8 cellular contexts compared by ENCODE assay signal in the genomic region with DNA sequence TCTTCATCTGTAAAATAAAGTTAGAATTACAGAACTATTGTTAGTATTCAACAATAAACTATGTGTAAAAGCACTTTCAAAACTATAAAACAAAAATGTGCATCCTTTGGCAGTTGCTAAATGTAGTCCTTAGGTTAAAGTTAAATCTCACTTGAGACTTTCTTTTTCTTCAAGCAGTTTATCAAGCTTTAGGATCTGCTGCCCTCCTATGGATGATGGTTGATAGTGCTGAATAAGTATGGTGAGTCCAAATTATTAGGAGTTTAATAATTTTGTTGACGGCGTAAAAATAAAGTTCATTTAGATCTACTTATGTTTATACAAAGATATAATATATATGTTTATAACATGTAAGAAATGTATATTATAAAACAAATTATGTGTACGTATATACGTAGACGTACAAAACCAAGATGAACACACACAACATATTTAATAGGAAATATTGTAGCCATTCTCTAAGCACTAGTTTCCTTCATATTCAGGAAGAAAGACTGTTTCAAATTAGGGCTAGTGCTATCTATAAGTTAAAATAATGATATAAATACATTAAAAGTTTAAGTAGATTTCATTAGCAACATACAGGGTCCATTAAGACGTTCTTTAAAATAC. TPM values are rescaled to one million over a fixed set of nuclear protein-coding genes. Genes with fewer than 3 reads are reported as not detected.
DNase-seq lines count a peak whose midpoint lies in the region; ATAC-seq, FAIRE-seq and TF ChIP-seq lines count a peak whose summit lies in the region.

No MANE protein-coding gene starts in this region.

- H3K27me3 Mint-ChIP-seq in activated naive CD4-positive, alpha-beta T cell treated with anti-CD3 and anti-CD28 coated beads, Interleukin-2, amount 10 ng/mL, durations not matched to agents 7 days and 5 days = no peaks in the 10 kb centered on the region

- H3K9me3 ChIP-seq in cardiac muscle cell (ENCODE audit: low read depth) (no peaks in the 10 kb centered on the region), right atrium auricular region (no peaks in the 10 kb centered on the region), OCI-LY3 (ENCODE audit: insufficient read depth, low read length) (no peaks in the 10 kb centered on the region), sigmoid colon (peaks cover 0 to 2% (median 0%) of the 10 kb centered on the region in 4 donors)

- no peak for TF ChIP-seq POLR2A in sigmoid colon (IDR thresholded peaks at IDR 0.05)

- H3K27me3 ChIP-seq in cardiac muscle cell (no peaks in the 10 kb centered on the region), right atrium auricular region (no peaks in the 10 kb centered on the region), OCI-LY3 (ENCODE audit: low read depth, low read length) (no peaks in the 10 kb centered on the region), sigmoid colon (no peaks in the 10 kb centered on the region)

- no peaks in the 10 kb centered on the region for H3K79me2 ChIP-seq in OCI-LY3 (ENCODE audit: low read length)

- TF ChIP-seq CTCF in cardiac muscle cell (IDR thresholded peaks at IDR 0.05; ENCODE audit: low read depth, low read length) = peak; percentile 45
- peak in 1 of 2 donors; percentile 30 for TF ChIP-seq CTCF in right atrium auricular region (IDR thresholded peaks at IDR 0.05)
- TF ChIP-seq CTCF in OCI-LY3 (IDR thresholded peaks at IDR 0.05; ENCODE audit: low read depth, low read length) = peak; percentile 78
- peak; percentile 36 for TF ChIP-seq CTCF in fibroblast of villous mesenchyme (IDR thresholded peaks at IDR 0.05; ENCODE audit: insufficient read depth, low read depth, low read length)
- peak in 2 of 4 experiments; percentile 16 to 27 for TF ChIP-seq CTCF in sigmoid colon (IDR thresholded peaks at IDR 0.05)

- DNase-seq in cardiac muscle cell (ENCODE audit: low read depth in 1 of 2, low spot score in 1 of 2) (peak; percentile 21 to 53), right atrium auricular region (ENCODE audit: low spot score) (no peak), fibroblast of villous mesenchyme (ENCODE audit: low read depth) (peak; percentile 25), urothelium cell line (ENCODE audit: low spot score) (peak; percentile 21), sigmoid colon (no peak)
- DNase-seq in activated naive CD4-positive, alpha-beta T cell treated with anti-CD3 and anti-CD28 coated beads, Interleukin-2, amount 10 ng/mL, durations not matched to agents 7 days and 5 days = no peak

- peaks cover 3% of the 10 kb centered on the region for H3K9me3 Mint-ChIP-seq in activated naive CD4-positive, alpha-beta T cell treated with anti-CD3 and anti-CD28 coated beads, Interleukin-2, amount 10 ng/mL, durations not matched to agents 7 days and 5 days

- H4K20me1 ChIP-seq in OCI-LY3 (ENCODE audit: insufficient read depth, low read length) = no peaks in the 10 kb centered on the region

- no peaks in the 10 kb centered on the region for H3K4me1 ChIP-seq in cardiac muscle cell (ENCODE audit: low read depth)
- H3K4me1 ChIP-seq in right atrium auricular region = no peaks in the 10 kb centered on the region
- no peaks in the 10 kb centered on the region for H3K4me1 ChIP-seq in OCI-LY3 (ENCODE audit: low read length)
- no peaks in the 10 kb centered on the region for H3K4me1 ChIP-seq in sigmoid colon

- H3K4me1 Mint-ChIP-seq in activated naive CD4-positive, alpha-beta T cell treated with anti-CD3 and anti-CD28 coated beads, Interleukin-2, amount 10 ng/mL, durations not matched to agents 7 days and 5 days = no peaks in the 10 kb centered on the region

- TF ChIP-seq EP300 in sigmoid colon (IDR thresholded peaks at IDR 0.05) = no peak

- CTCF ChIA-PET in activated naive CD4-positive, alpha-beta T cell treated with anti-CD3 and anti-CD28 coated beads, Interleukin-2, amount 10 ng/mL, durations not matched to agents 7 days and 5 days (lab: Charles Lee) = no interaction called here

- intact Hi-C loops in sigmoid colon (cut with DNase I) = loop anchor here (10.0 kb wide), 1 partner anchor 302 kb away; no protein-coding TSS in a partner anchor

- H3K36me3 ChIP-seq in cardiac muscle cell (no peaks in the 10 kb centered on the region), right atrium auricular region (no peaks in the 10 kb centered on the region), OCI-LY3 (replicated peaks; ENCODE audit: low read depth, low read length) (no peaks in the 10 kb centered on the region), sigmoid colon (no peaks in the 10 kb centered on the region)

- H3K4me3 ChIP-seq in cardiac muscle cell (no peak overlapping the region), right atrium auricular region (no peak overlapping the region), OCI-LY3 (ENCODE audit: low read length) (no peak overlapping the region), fibroblast of villous mesenchyme (ENCODE audit: low read depth, low read length) (no peak overlapping the region), sigmoid colon (no peak overlapping the region)

- peak overlapping the region; percentile 20; the same call in 1 of the 2 replicates for H3K4me2 ChIP-seq in OCI-LY3 (ENCODE audit: low read length)

- no peak overlapping the region for H2AFZ ChIP-seq in OCI-LY3 (ENCODE audit: low read depth, low read length)

- no peak overlapping the region for H3K27ac ChIP-seq in cardiac muscle cell
- H3K27ac ChIP-seq in right atrium auricular region = no peak overlapping the region
- no peak overlapping the region for H3K27ac ChIP-seq in OCI-LY3 (ENCODE audit: low read length)
- no peak overlapping the region for H3K27ac ChIP-seq in sigmoid colon

- no peak overlapping the region for H3K9ac ChIP-seq in OCI-LY3 (ENCODE audit: low read length)

- 75% methylated on average over 6 of the region's 6 CpGs for WGBS in sigmoid colon, 2 donors

- FAIRE-seq in urothelium cell line (lab: Jason Lieb, UNC) = no peak

- H3K36me3 Mint-ChIP-seq in activated naive CD4-positive, alpha-beta T cell treated with anti-CD3 and anti-CD28 coated beads, Interleukin-2, amount 10 ng/mL, durations not matched to agents 7 days and 5 days = no peaks in the 10 kb centered on the region

- H3K4me3 Mint-ChIP-seq in activated naive CD4-positive, alpha-beta T cell treated with anti-CD3 and anti-CD28 coated beads, Interleukin-2, amount 10 ng/mL, durations not matched to agents 7 days and 5 days = no peak overlapping the region

- no peak overlapping the region for H3K27ac Mint-ChIP-seq in activated naive CD4-positive, alpha-beta T cell treated with anti-CD3 and anti-CD28 coated beads, Interleukin-2, amount 10 ng/mL, durations not matched to agents 7 days and 5 days

- ATAC-seq in GM21381 (IDR thresholded peaks at IDR 0.05; ENCODE audit: unreplicated experiment) = no peak

RNA-seq across cellular contexts. Expression of a gene that starts 22.3 kb away (rescaled TPM):
- total RNA-seq in cardiac muscle cell (not detected in 2 replicates), right atrium auricular region (not detected), fibroblast of villous mesenchyme (not detected in 2 replicates), sigmoid colon (not detected)
- polyA plus RNA-seq in cardiac muscle cell (not detected in 2 replicates), sigmoid colon (not detected)

RNA-seq across cellular contexts. Expression of a gene that starts 35.9 kb away (rescaled TPM):
- not detected in 2 replicates for total RNA-seq in cardiac muscle cell
- not detected in 2 replicates for polyA plus RNA-seq in cardiac muscle cell
- total RNA-seq in right atrium auricular region = not detected
- not detected in 2 replicates for total RNA-seq in fibroblast of villous mesenchyme
- total RNA-seq in sigmoid colon = not detected
- polyA plus RNA-seq in sigmoid colon = not detected

Comparison
In these comparisons a context has a peak if more than half of its experiments do, and no peak if none do; other contexts are left out.
1. DNase-seq: peak in cardiac muscle cell (2 of 2), fibroblast of villous mesenchyme (single experiment) and urothelium cell line (single experiment); none in right atrium auricular region (single experiment), sigmoid colon (single experiment) and activated naive CD4-positive, alpha-beta T cell treated with anti-CD3 and anti-CD28 coated beads, Interleukin-2, amount 10 ng/mL, durations not matched to agents 7 days and 5 days (single experiment).